1 cellular context compared by ENCODE assay signal in the genomic region with DNA sequence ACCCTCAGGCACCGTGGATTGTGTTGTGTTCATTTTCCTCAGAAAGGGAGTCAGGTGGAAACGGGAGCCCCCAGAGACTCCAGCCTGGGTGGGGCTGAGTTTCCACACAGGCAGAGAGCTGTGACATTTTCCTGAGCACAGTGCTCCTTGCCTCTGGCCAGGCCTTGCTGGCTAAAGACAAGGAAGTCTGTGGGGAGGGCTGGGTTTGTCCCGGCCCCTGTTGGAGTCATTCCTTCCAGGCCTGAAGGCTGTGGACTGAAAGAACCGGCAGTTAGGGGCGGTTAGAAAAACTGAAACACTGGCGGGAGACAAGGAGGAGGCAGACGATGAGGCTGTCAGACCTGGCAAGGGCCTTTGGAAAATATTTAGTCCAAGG.
TF ChIP-seq lines count a peak whose summit lies in the region.

No MANE protein-coding gene starts in this region.

TF ChIP-seq in IMR-90, 13 proteins besides CTCF, POLR2A, EP300 and RAD21:
- TF ChIP-seq USF2 (IDR thresholded peaks at IDR 0.05; ENCODE audit: low read depth, low read length) (no peak), SMC3 (IDR thresholded peaks at IDR 0.05; ENCODE audit: low read depth, low read length) (no peak), RCOR1 (IDR thresholded peaks at IDR 0.05; ENCODE audit: insufficient replicate concordance, low read length) (no peak), NFE2L2 (IDR thresholded peaks at IDR 0.05; ENCODE audit: low read depth, low read length) (no peak), FOS (IDR thresholded peaks at IDR 0.05; ENCODE audit: low read depth, low read length) (no peak), MXI1 (IDR thresholded peaks at IDR 0.05; ENCODE audit: borderline replicate concordance, low read depth, low read length) (no peak), MAFK (IDR thresholded peaks at IDR 0.05; ENCODE audit: low read depth, low read length) (no peak), CEBPB (IDR thresholded peaks at IDR 0.05; ENCODE audit: low read depth, low read length) (no peak)
- TF ChIP-seq, protein P1, sequence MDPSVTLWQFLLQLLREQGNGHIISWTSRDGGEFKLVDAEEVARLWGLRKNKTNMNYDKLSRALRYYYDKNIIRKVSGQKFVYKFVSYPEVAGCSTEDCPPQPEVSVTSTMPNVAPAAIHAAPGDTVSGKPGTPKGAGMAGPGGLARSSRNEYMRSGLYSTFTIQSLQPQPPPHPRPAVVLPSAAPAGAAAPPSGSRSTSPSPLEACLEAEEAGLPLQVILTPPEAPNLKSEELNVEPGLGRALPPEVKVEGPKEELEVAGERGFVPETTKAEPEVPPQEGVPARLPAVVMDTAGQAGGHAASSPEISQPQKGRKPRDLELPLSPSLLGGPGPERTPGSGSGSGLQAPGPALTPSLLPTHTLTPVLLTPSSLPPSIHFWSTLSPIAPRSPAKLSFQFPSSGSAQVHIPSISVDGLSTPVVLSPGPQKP (IDR thresholded peaks at IDR 0.05; ENCODE audit: borderline replicate concordance, low read depth, low read length): no peak
TF ChIP-seq in IMR-90: peak in this region for 0.
